ENCODE assay signal across 8 cellular contexts in the genomic region with DNA sequence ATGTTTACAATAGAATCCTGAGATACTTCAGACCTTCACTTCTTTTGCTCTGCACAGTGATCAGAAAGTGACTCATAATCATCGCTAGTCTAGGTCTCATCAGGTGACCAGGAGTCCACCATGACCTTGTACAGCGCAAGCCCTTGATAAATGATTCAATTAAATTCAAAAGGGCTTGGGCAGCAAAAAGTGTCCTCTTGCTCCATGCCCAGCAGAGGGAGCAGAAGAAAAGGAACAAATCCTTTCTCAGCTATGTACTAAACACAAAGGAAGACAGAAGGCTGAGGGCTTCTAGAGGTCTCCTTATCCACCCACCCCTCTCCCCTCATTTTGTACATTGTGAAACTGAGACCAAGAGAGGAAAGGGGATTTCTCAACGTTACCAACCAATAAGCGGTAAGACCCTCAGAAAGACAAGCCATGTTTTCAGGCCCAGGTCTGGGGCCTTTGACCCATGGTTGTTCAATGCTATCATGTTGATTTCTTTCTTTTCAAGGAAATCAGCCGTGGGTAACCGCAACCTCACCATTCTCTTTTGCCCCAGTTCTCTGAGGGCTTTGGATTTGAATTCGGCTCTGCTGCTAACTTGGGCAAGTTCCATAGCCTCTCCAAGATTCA.
DNase-seq lines count a peak whose midpoint lies in the region; ATAC-seq and TF ChIP-seq lines count a peak whose summit lies in the region.

No MANE protein-coding gene starts in this region.

- H3K9me2 ChIP-seq in SK-N-SH, result no peaks in the 10 kb centered on the region

- H3K27me3 ChIP-seq in BE2C (no peaks in the 10 kb centered on the region), HL-60 (ENCODE audit: insufficient read depth, poor library complexity, severe bottlenecking) (no peaks in the 10 kb centered on the region), SK-N-SH (ENCODE audit: insufficient read depth) (no peaks in the 10 kb centered on the region), thoracic aorta (replicated peaks; ENCODE audit: insufficient read depth) (no peaks in the 10 kb centered on the region)

- H3K27me3 Mint-ChIP-seq in activated T-cell treated with anti-CD3 and anti-CD28 coated beads, Interleukin-2, amount 50 U/mL, for 72 hours (ENCODE audit: low read depth), result no peaks in the 10 kb centered on the region

- H3K36me3 ChIP-seq in BE2C (no peaks in the 10 kb centered on the region), SK-N-SH (replicated peaks in 1 of 2; ENCODE audit: control insufficient read depth in 1 of 2, insufficient read depth in 2 of 2, low read length in 1 of 2) (no peaks in the 10 kb centered on the region), thoracic aorta (no peaks in the 10 kb centered on the region)

- no peaks in the 10 kb centered on the region for H3K36me3 Mint-ChIP-seq in activated T-cell treated with anti-CD3 and anti-CD28 coated beads, Interleukin-2, amount 50 U/mL, for 72 hours (ENCODE audit: insufficient read depth in 2 of 2)

- H3K4me2 ChIP-seq in SK-N-SH, result no peak overlapping the region

- TF ChIP-seq EP300 in SK-N-SH (IDR thresholded peaks at IDR 0.05; ENCODE audit: borderline replicate concordance in 1 of 2, low read depth in 1 of 2, low read length in 1 of 2), result no peak

- CTCF ChIA-PET in SK-N-SH (lab: Yijun Ruan, JAX), result interaction anchor here (1.1 to 1.7 kb wide), 3 partner anchors 8 to 142 kb away, joined by 3 to 8 read pairs (median 4); no protein-coding TSS in a partner anchor

- H3K9ac ChIP-seq in SK-N-SH, result no peak overlapping the region

- H3K4me3 ChIP-seq in BE2C (ENCODE audit: low read depth, low read length), result no peak overlapping the region
- no peak overlapping the region for H3K4me3 ChIP-seq in HL-60 (replicated peaks; ENCODE audit: insufficient read depth, low read length)
- H3K4me3 ChIP-seq in SK-N-SH (ENCODE audit: low read depth in 2 of 2, low read length in 1 of 2), result no peak overlapping the region
- H3K4me3 ChIP-seq in thoracic aorta, result no peak overlapping the region

- H2AFZ ChIP-seq in SK-N-SH (ENCODE audit: low read depth), result no peak overlapping the region

- H3K79me2 ChIP-seq in SK-N-SH (ENCODE audit: insufficient read depth), result no peaks in the 10 kb centered on the region

- TF ChIP-seq CTCF in BE2C (IDR thresholded peaks at IDR 0.05; ENCODE audit: low read depth, low read length) (peak; percentile 69), HL-60 (IDR thresholded peaks at IDR 0.05; ENCODE audit: insufficient read depth, low read length) (peak; percentile 24), SK-N-SH (IDR thresholded peaks at IDR 0.05) (peak; percentile 51), thoracic aorta (IDR thresholded peaks at IDR 0.05) (peak; percentile 32)

- 78% methylated on average over 7 of the region's 7 CpGs for WGBS in SK-N-SH (ENCODE audit: low lambda C conversion rate)

- no peaks in the 10 kb centered on the region for H3K4me1 Mint-ChIP-seq in activated T-cell treated with anti-CD3 and anti-CD28 coated beads, Interleukin-2, amount 50 U/mL, for 72 hours (ENCODE audit: low read depth)

- no peaks in the 10 kb centered on the region for H3K9me3 ChIP-seq in BE2C
- no peaks in the 10 kb centered on the region for H3K9me3 ChIP-seq in SK-N-SH
- H3K9me3 ChIP-seq in thoracic aorta, result no peaks in the 10 kb centered on the region

- DNase-seq in BE2C (peak; percentile 37), HL-60 (ENCODE audit: low read depth in 1 of 2, low spot score in 1 of 2) (peak in 1 of 2 experiments; percentile 33), SK-N-SH (no peak), globus pallidus (ENCODE audit: low spot score) (peak; percentile 51), thoracic aorta (ENCODE audit: low spot score) (no peak), HK-2 (ENCODE audit: unreplicated experiment) (no peak)
- no peak for DNase-seq in activated T-cell treated with anti-CD3 and anti-CD28 coated beads, Interleukin-2, amount 50 U/mL, for 72 hours
- DNase-seq in stimulated activated CD4-positive, alpha-beta T cell treated with anti-CD3 and anti-CD28 coated beads, Interleukin-4, amount 100 ng/mL, for 1 hour, result no peak

- no peaks in the 10 kb centered on the region for H3F3A ChIP-seq in SK-N-SH (replicated peaks; ENCODE audit: insufficient read depth)

- H3K4me3 Mint-ChIP-seq in activated T-cell treated with anti-CD3 and anti-CD28 coated beads, Interleukin-2, amount 50 U/mL, for 72 hours, result no peak overlapping the region

- peak; percentile 31; the same call in 1 of the 2 replicates for TF ChIP-seq RAD21 in SK-N-SH (IDR thresholded peaks at IDR 0.05; ENCODE audit: low read length)

- H3K27ac ChIP-seq in HL-60 (replicated peaks) (no peak overlapping the region), SK-N-SH (ENCODE audit: low read depth in 2 of 2, low read length in 1 of 2) (no peak overlapping the region), thoracic aorta (no peak overlapping the region)

- no peaks in the 10 kb centered on the region; the same call in 1 of the 2 replicates for H3K4me1 ChIP-seq in BE2C
- no peaks in the 10 kb centered on the region for H3K4me1 ChIP-seq in SK-N-SH (ENCODE audit: control insufficient read depth in 1 of 2, insufficient read depth in 2 of 2, low read depth in 1 of 2, low read length in 1 of 2)
- H3K4me1 ChIP-seq in thoracic aorta (ENCODE audit: control insufficient read depth in 1 of 2, low read depth in 2 of 2), result peaks cover 2 to 5% of the 10 kb centered on the region in 2 donors

- H3K27ac Mint-ChIP-seq in activated T-cell treated with anti-CD3 and anti-CD28 coated beads, Interleukin-2, amount 50 U/mL, for 72 hours, result no peak overlapping the region

- no peaks in the 10 kb centered on the region for H3K9me3 Mint-ChIP-seq in activated T-cell treated with anti-CD3 and anti-CD28 coated beads, Interleukin-2, amount 50 U/mL, for 72 hours

- POLR2A ChIA-PET in SK-N-SH (lab: Yijun Ruan, JAX), result no interaction called here

- no peaks in the 10 kb centered on the region for H4K20me1 ChIP-seq in SK-N-SH (ENCODE audit: insufficient read depth)

- no peak for ATAC-seq in thoracic aorta (ENCODE audit: insufficient number of reproducible peaks, low FRiP score, low read depth)
- ATAC-seq in activated T-cell treated with anti-CD3 and anti-CD28 coated beads, Interleukin-2, amount 50 U/mL, for 72 hours (replicated peaks in 1 of 2), result no peak

TF ChIP-seq in SK-N-SH, 30 proteins besides CTCF, POLR2A, EP300 and RAD21:
- TF ChIP-seq RCOR1 (IDR thresholded peaks at IDR 0.05; ENCODE audit: low read length) (no peak), ELF1 (IDR thresholded peaks at IDR 0.05) (no peak), GATA2 (CRISPR knock-in tag; IDR thresholded peaks at IDR 0.05) (no peak), SMC3 (IDR thresholded peaks at IDR 0.05; ENCODE audit: low read depth, low read length) (0 out of 2 replicates have a peak, but pooled peaks have one; percentile 20)
- TF ChIP-seq, protein P1, sequence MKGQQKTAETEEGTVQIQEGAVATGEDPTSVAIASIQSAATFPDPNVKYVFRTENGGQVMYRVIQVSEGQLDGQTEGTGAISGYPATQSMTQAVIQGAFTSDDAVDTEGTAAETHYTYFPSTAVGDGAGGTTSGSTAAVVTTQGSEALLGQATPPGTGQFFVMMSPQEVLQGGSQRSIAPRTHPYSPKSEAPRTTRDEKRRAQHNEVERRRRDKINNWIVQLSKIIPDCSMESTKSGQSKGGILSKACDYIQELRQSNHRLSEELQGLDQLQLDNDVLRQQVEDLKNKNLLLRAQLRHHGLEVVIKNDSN (IDR thresholded peaks at IDR 0.05; ENCODE audit: borderline replicate concordance, low read depth), result no peak

Comparison
In these comparisons a context has a peak if more than half of its experiments do, and no peak if none do; other contexts are left out.
1. DNase-seq: peak in BE2C (single experiment) and globus pallidus (single experiment); none in SK-N-SH (single experiment), thoracic aorta (single experiment), activated T-cell treated with anti-CD3 and anti-CD28 coated beads, Interleukin-2, amount 50 U/mL, for 72 hours (0 of 2), stimulated activated CD4-positive, alpha-beta T cell treated with anti-CD3 and anti-CD28 coated beads, Interleukin-4, amount 100 ng/mL, for 1 hour (single experiment) and HK-2 (single experiment).
2. Peak in every context shown above with its lines, with median percentiles within 50 percentile points of each other: CTCF ChIP-seq.